18 cellular contexts compared by ENCODE assay signal in genomic region chr7:108245523-108246226, GRCh38.
DNase-seq lines count a peak whose midpoint lies in the region; ATAC-seq and TF ChIP-seq lines count a peak whose summit lies in the region.
"Had no signal": no experiment of that assay in that cellular context is flagged by ENCODE, and none has a peak within 500 bp of the region (broad histone marks: within the 10 kb centered on the region; RNA-seq: fewer than 3 reads in every experiment).

No MANE protein-coding gene starts in this region.

- no peak for DNase-seq in HFFc6
- DNase-seq in SJSA1 (ENCODE audit: low read depth in 1 of 2, low spot score in 2 of 2) = no peak
- DNase-seq in fibroblast of lung (ENCODE audit: low read depth in 2 of 2) = no peak
- DNase-seq in progenitor cell of endocrine pancreas (ENCODE audit: low spot score, unreplicated experiment) = no peak
- no peak for DNase-seq in NK-92 treated with Interleukin-12 subunit alpha and Interleukin-12 subunit beta, amount 100 ng/mL, for 24 hours (lab: John Stamatoyannopoulos, UW)
- DNase-seq in activated CD8-positive, alpha-beta T cell treated with anti-CD3 and anti-CD28 coated beads for 36 hours = no peak
- DNase-seq in NCI-H526 (lab: John Stamatoyannopoulos, UW) = no peak
- DNase-seq: activated B cell treated with CpG ODN at 0.5 μM for 24 hours; activated CD8-positive, alpha-beta memory T cell treated with anti-CD3 and anti-CD28 coated beads, Interleukin-2, amount 10 ng/mL, durations not matched to agents 7 days and 5 days; activated naive CD4-positive, alpha-beta T cell treated with Interleukin-2 at 50 U/mL for 16 hours; CD4-positive, CD25-positive, alpha-beta regulatory T cell; effector CD8-positive, alpha-beta T cell; mucosa of descending colon; NCI-H1930; stimulated activated CD4-positive, alpha-beta T cell treated with anti-CD3 and anti-CD28 coated beads, Interleukin-15, amount 100 ng/mL, for 24 hours; T-helper 1 cell had no signal

- CTCF ChIA-PET in activated CD8-positive, alpha-beta T cell treated with anti-CD3 and anti-CD28 coated beads for 36 hours (lab: Charles Lee) = no interaction called here

- H2AFZ ChIP-seq in fibroblast of lung (ENCODE audit: low read length) = peak overlapping the region; percentile 76

- H4K20me1 ChIP-seq in fibroblast of lung (ENCODE audit: control insufficient read depth, extremely low read depth, insufficient read depth, low read length) = no peaks in the 10 kb centered on the region

- intact Hi-C loops in activated CD8-positive, alpha-beta T cell treated with anti-CD3 and anti-CD28 coated beads for 36 hours (cut with micrococcal nuclease) = no loop called here

- peak overlapping the region; percentile 59 for H3K4me3 Mint-ChIP-seq in HFFc6
- H3K4me3 Mint-ChIP-seq in progenitor cell of endocrine pancreas (ENCODE audit: low read depth) = no peak overlapping the region
- no peak overlapping the region for H3K4me3 Mint-ChIP-seq in activated CD8-positive, alpha-beta T cell treated with anti-CD3 and anti-CD28 coated beads for 36 hours
- H3K4me3 Mint-ChIP-seq: activated B cell treated with CpG ODN at 0.5 μM for 24 hours; activated CD8-positive, alpha-beta memory T cell treated with anti-CD3 and anti-CD28 coated beads, Interleukin-2, amount 10 ng/mL, durations not matched to agents 7 days and 5 days; CD4-positive, CD25-positive, alpha-beta regulatory T cell had no signal

- peaks cover 15% of the 10 kb centered on the region for H3K4me1 ChIP-seq in SJSA1 (replicated peaks)
- peaks cover 12% of the 10 kb centered on the region for H3K4me1 ChIP-seq in fibroblast of lung (ENCODE audit: control insufficient read depth, extremely low read depth, insufficient read depth, low read length)

- H3K79me2 ChIP-seq in fibroblast of lung (ENCODE audit: control insufficient read depth, insufficient read depth, low read length) = no peaks in the 10 kb centered on the region

- POLR2A ChIA-PET in activated CD8-positive, alpha-beta T cell treated with anti-CD3 and anti-CD28 coated beads for 36 hours (lab: Charles Lee) = interaction anchor here (1.1 to 1.5 kb wide), 2 partner anchors 12 to 163 kb away, joined by 3 to 4 read pairs; no protein-coding TSS in a partner anchor

- H3K27me3 Mint-ChIP-seq in HFFc6 (ENCODE audit: insufficient read depth) (no peaks in the 10 kb centered on the region; the same call in 1 of the 2 replicates), progenitor cell of endocrine pancreas (no peaks in the 10 kb centered on the region)
- H3K27me3 Mint-ChIP-seq in activated CD8-positive, alpha-beta T cell treated with anti-CD3 and anti-CD28 coated beads for 36 hours = no peaks in the 10 kb centered on the region
- H3K27me3 Mint-ChIP-seq: activated CD8-positive, alpha-beta memory T cell treated with anti-CD3 and anti-CD28 coated beads, Interleukin-2, amount 10 ng/mL, durations not matched to agents 7 days and 5 days; CD4-positive, CD25-positive, alpha-beta regulatory T cell had no signal

- H3K36me3 Mint-ChIP-seq in HFFc6 (ENCODE audit: low read depth) (no peaks in the 10 kb centered on the region), progenitor cell of endocrine pancreas (ENCODE audit: insufficient read depth) (no peaks in the 10 kb centered on the region)
- no peaks in the 10 kb centered on the region for H3K36me3 Mint-ChIP-seq in activated CD8-positive, alpha-beta T cell treated with anti-CD3 and anti-CD28 coated beads for 36 hours (ENCODE audit: low read depth)
- H3K36me3 Mint-ChIP-seq: activated CD8-positive, alpha-beta memory T cell treated with anti-CD3 and anti-CD28 coated beads, Interleukin-2, amount 10 ng/mL, durations not matched to agents 7 days and 5 days; CD4-positive, CD25-positive, alpha-beta regulatory T cell had no signal

- no peak for ATAC-seq in activated CD8-positive, alpha-beta T cell treated with anti-CD3 and anti-CD28 coated beads for 36 hours
- ATAC-seq in HG02970 (IDR thresholded peaks at IDR 0.05; ENCODE audit: low FRiP score, unreplicated experiment) = no peak
- ATAC-seq: activated CD8-positive, alpha-beta memory T cell treated with anti-CD3 and anti-CD28 coated beads, Interleukin-2, amount 10 ng/mL, durations not matched to agents 7 days and 5 days had no signal

- H3K27me3 ChIP-seq in SJSA1 (replicated peaks) (no peaks in the 10 kb centered on the region), fibroblast of lung (ENCODE audit: control insufficient read depth, insufficient read depth, low read length) (no peaks in the 10 kb centered on the region)
- H3K27me3 ChIP-seq: body of pancreas had no signal

- H3K27ac Mint-ChIP-seq in HFFc6 (peak overlapping the region; percentile 91), progenitor cell of endocrine pancreas (peak overlapping the region; percentile 76)
- no peak overlapping the region for H3K27ac Mint-ChIP-seq in activated CD8-positive, alpha-beta T cell treated with anti-CD3 and anti-CD28 coated beads for 36 hours
- H3K27ac Mint-ChIP-seq: activated B cell treated with CpG ODN at 0.5 μM for 24 hours; activated CD8-positive, alpha-beta memory T cell treated with anti-CD3 and anti-CD28 coated beads, Interleukin-2, amount 10 ng/mL, durations not matched to agents 7 days and 5 days; CD4-positive, CD25-positive, alpha-beta regulatory T cell had no signal

- H3K9me3 Mint-ChIP-seq in HFFc6 = no peaks in the 10 kb centered on the region
- H3K9me3 Mint-ChIP-seq in progenitor cell of endocrine pancreas (ENCODE audit: low read depth) = no peaks in the 10 kb centered on the region
- no peaks in the 10 kb centered on the region for H3K9me3 Mint-ChIP-seq in activated CD8-positive, alpha-beta T cell treated with anti-CD3 and anti-CD28 coated beads for 36 hours
- H3K9me3 Mint-ChIP-seq: activated B cell treated with CpG ODN at 0.5 μM for 24 hours had no signal

- H3K9ac ChIP-seq in fibroblast of lung (ENCODE audit: insufficient read depth, low read length) = peak overlapping the region; percentile 26

- H3K4me1 Mint-ChIP-seq in HFFc6 (ENCODE audit: low read depth) = peaks cover 55% of the 10 kb centered on the region
- H3K4me1 Mint-ChIP-seq in progenitor cell of endocrine pancreas (ENCODE audit: low read depth) = peaks cover 29% of the 10 kb centered on the region
- H3K4me1 Mint-ChIP-seq in activated CD8-positive, alpha-beta T cell treated with anti-CD3 and anti-CD28 coated beads for 36 hours (ENCODE audit: low read depth) = peaks cover 2% of the 10 kb centered on the region
- H3K4me1 Mint-ChIP-seq: activated B cell treated with CpG ODN at 0.5 μM for 24 hours; activated CD8-positive, alpha-beta memory T cell treated with anti-CD3 and anti-CD28 coated beads, Interleukin-2, amount 10 ng/mL, durations not matched to agents 7 days and 5 days; CD4-positive, CD25-positive, alpha-beta regulatory T cell had no signal

- TF ChIP-seq CTCF in HFFc6 (IDR thresholded peaks at IDR 0.05) (no peak), fibroblast of lung (conservative IDR thresholded peaks at IDR 0.05 in 1 of 2, IDR thresholded peaks at IDR 0.05 in 1 of 2; ENCODE audit: low read depth in 1 of 2, low read length in 2 of 2) (no peak), progenitor cell of endocrine pancreas (IDR thresholded peaks at IDR 0.05; ENCODE audit: unreplicated experiment) (no peak)
- TF ChIP-seq CTCF in activated CD8-positive, alpha-beta T cell treated with anti-CD3 and anti-CD28 coated beads for 36 hours (IDR thresholded peaks at IDR 0.05) = no peak

- peak overlapping the region; percentile 75 for H3K27ac ChIP-seq in SJSA1
- H3K27ac ChIP-seq in fibroblast of lung (ENCODE audit: insufficient read depth, low read length) = peak overlapping the region; percentile 72

- H3K9me3 ChIP-seq in SJSA1 (replicated peaks) (no peaks in the 10 kb centered on the region), fibroblast of lung (ENCODE audit: control insufficient read depth, insufficient read depth, low read depth, low read length) (no peaks in the 10 kb centered on the region)
- H3K9me3 ChIP-seq: body of pancreas, mucosa of descending colon had no signal

- H3K4me3 ChIP-seq in SJSA1 (no peak overlapping the region), fibroblast of lung (replicated peaks in 1 of 4; ENCODE audit: control extremely low read depth in 1 of 4, insufficient read depth in 1 of 4, low read depth in 3 of 4, low read length in 4 of 4) (no peak overlapping the region)
- H3K4me3 ChIP-seq: body of pancreas, mucosa of descending colon had no signal

- H3K4me2 ChIP-seq in fibroblast of lung (ENCODE audit: extremely low read depth, insufficient read depth, low read length) = peak overlapping the region; percentile 53

- H3K36me3 ChIP-seq in SJSA1 (no peaks in the 10 kb centered on the region), fibroblast of lung (ENCODE audit: control insufficient read depth, insufficient read depth, low read length) (no peaks in the 10 kb centered on the region)
